Comparison of ENCODE assay signal across 10 cellular contexts in genomic region chr16:66476328-66477027, GRCh38. TPM values are rescaled to one million over a fixed set of nuclear protein-coding genes. Genes with fewer than 3 reads are reported as not detected.
DNase-seq lines count a peak whose midpoint lies in the region; ATAC-seq and TF ChIP-seq lines count a peak whose summit lies in the region.
"Had no signal": no experiment of that assay in that cellular context is flagged by ENCODE, and none has a peak within 500 bp of the region (broad histone marks: within the 10 kb centered on the region; RNA-seq: fewer than 3 reads in every experiment).

No MANE protein-coding gene starts in this region.

- no peak overlapping the region for H2BK12ac ChIP-seq in H9 (ENCODE audit: insufficient read length, low read depth, low read length)

- no peaks in the 10 kb centered on the region for H4K20me1 ChIP-seq in H9 (ENCODE audit: control insufficient read depth, insufficient read depth, insufficient read length)

- no CpG with 5 or more reads among the region's 8 CpGs for WGBS in H9 (ENCODE audit: extremely low coverage, insufficient read length, low lambda C conversion rate)

- H3K56ac ChIP-seq in H9 (ENCODE audit: insufficient read length, low read depth, low read length), result no peak overlapping the region

- no peak overlapping the region; a peak in 1 of 7 replicates for H3K27ac Mint-ChIP-seq in H9

- H3K23me2 ChIP-seq in H9 (ENCODE audit: insufficient read length, low read depth, low read length, poor library complexity, severe bottlenecking), result no peaks in the 10 kb centered on the region

- H3K18ac ChIP-seq in H9 (ENCODE audit: insufficient read length, low read depth, low read length), result no peak overlapping the region

- H3K4ac ChIP-seq in H9 (ENCODE audit: low read depth, low read length), result no peak overlapping the region

- no peak for TF ChIP-seq CTCF in H9 (conservative IDR thresholded peaks at IDR 0.05)

- H3T11ph ChIP-seq in H9 (ENCODE audit: low read length), result no peak overlapping the region

- H2BK15ac ChIP-seq in H9 (ENCODE audit: low read depth, low read length), result no peak overlapping the region

- H4K91ac ChIP-seq in H9 (ENCODE audit: insufficient read length, low read depth, low read length), result no peak overlapping the region

- no peak overlapping the region for H3K4me3 Mint-ChIP-seq in H9
- H3K4me3 Mint-ChIP-seq: stimulated activated effector memory CD8-positive, alpha-beta T cell treated with anti-CD3 and anti-CD28 coated beads, Interleukin-12 subunit alpha, Interleukin-12 subunit beta, amount 100 ng/mL, for 72 hours had no signal

- no peaks in the 10 kb centered on the region for H3K27me3 ChIP-seq in H9 (ENCODE audit: insufficient read depth, low read length)

- H2BK20ac ChIP-seq in H9 (ENCODE audit: low read depth, low read length, poor library complexity, severe bottlenecking), result no peak overlapping the region

- no peaks in the 10 kb centered on the region for H3K9me3 ChIP-seq in H9 (ENCODE audit: control insufficient read depth, low read depth, low read length)

- no peaks in the 10 kb centered on the region for H3K36me3 Mint-ChIP-seq in H9 (ENCODE audit: insufficient read depth in 1 of 3, low read depth in 3 of 3)
- H3K36me3 Mint-ChIP-seq: stimulated activated effector memory CD8-positive, alpha-beta T cell treated with anti-CD3 and anti-CD28 coated beads, Interleukin-12 subunit alpha, Interleukin-12 subunit beta, amount 100 ng/mL, for 72 hours had no signal

- H2BK120ac ChIP-seq in H9 (ENCODE audit: low read depth, low read length, poor library complexity, severe bottlenecking), result no peak overlapping the region

- H3K27ac ChIP-seq in H9 (ENCODE audit: insufficient read length, low read depth, low read length), result no peak overlapping the region
- H3K27ac ChIP-seq: epithelial cell of prostate had no signal

- no peaks in the 10 kb centered on the region for H3K9me3 Mint-ChIP-seq in H9
- H3K9me3 Mint-ChIP-seq: stimulated activated effector memory CD8-positive, alpha-beta T cell treated with anti-CD3 and anti-CD28 coated beads, Interleukin-12 subunit alpha, Interleukin-12 subunit beta, amount 100 ng/mL, for 72 hours had no signal

- ATAC-seq in SK-N-SH treated with all-trans-retinoic acid at 6 μM for 48 hours (peak; percentile 63), HG03521 (IDR thresholded peaks at IDR 0.05; ENCODE audit: unreplicated experiment) (no peak)
- ATAC-seq: stimulated activated effector memory CD8-positive, alpha-beta T cell treated with anti-CD3 and anti-CD28 coated beads, Interleukin-12 subunit alpha, Interleukin-12 subunit beta, amount 100 ng/mL, for 72 hours had no signal

- peaks cover 9% of the 10 kb centered on the region for H3K27me3 Mint-ChIP-seq in H9 (ENCODE audit: low read depth)

- no peak overlapping the region for H2AK5ac ChIP-seq in H9 (ENCODE audit: insufficient read length, low read length)

- H2AFZ ChIP-seq in H9 (ENCODE audit: low read length), result no peak overlapping the region

- no peak overlapping the region for H4K5ac ChIP-seq in H9 (ENCODE audit: insufficient read length, low read depth, low read length)

- no peak overlapping the region for H4K8ac ChIP-seq in H9 (replicated peaks; ENCODE audit: insufficient read length, low read depth, low read length)

- H2BK5ac ChIP-seq in H9 (ENCODE audit: insufficient read length, low read length), result no peak overlapping the region

- no peak overlapping the region for H3K14ac ChIP-seq in H9 (ENCODE audit: insufficient read depth, low read length)

- peaks cover 9 to 24% of the 10 kb centered on the region in 2 experiments for H3K4me1 Mint-ChIP-seq in H9

- no peak overlapping the region for H3K9ac ChIP-seq in H9 (ENCODE audit: extremely low read depth, insufficient read length, low read length)

- DNase-seq in H9, result peak; percentile 76
- DNase-seq in amniotic epithelial cell (ENCODE audit: low read depth), result peak; percentile 5
- peak; percentile 64 to 70 for DNase-seq in stimulated activated CD4-positive, alpha-beta T cell treated with anti-CD3 and anti-CD28 coated beads, Interleukin-2, amount 100 ng/mL, for 24 hours
- DNase-seq in HCEC 1CT, result no peak
- DNase-seq in H4 (ENCODE audit: low spot score), result no peak
- no peak for DNase-seq in D341Med (ENCODE audit: low spot score)

- no peak overlapping the region for H3K4me2 ChIP-seq in H9 (ENCODE audit: insufficient read depth, insufficient read length, low read length)

- no peaks in the 10 kb centered on the region for H3K79me1 ChIP-seq in H9 (ENCODE audit: insufficient read depth, low read depth, low read length, poor library complexity, severe bottlenecking)

- no peak overlapping the region for H3K23ac ChIP-seq in H9 (ENCODE audit: insufficient read length, low read depth, low read length)

- no peaks in the 10 kb centered on the region for H3K4me1 ChIP-seq in H9 (ENCODE audit: insufficient read depth, low read length)

- H3K79me2 ChIP-seq in H9 (ENCODE audit: insufficient read depth, low read length), result no peaks in the 10 kb centered on the region

TF ChIP-seq in SK-N-SH treated with all-trans-retinoic acid at 6 μM for 48 hours, 23 proteins besides CTCF, POLR2A, EP300 and RAD21 (continues in another document):
- no peak for TF ChIP-seq PATZ1 (CRISPR knock-in tag; IDR thresholded peaks at IDR 0.05; ENCODE audit: borderline replicate concordance)
- TF ChIP-seq TCF4 (CRISPR knock-in tag; IDR thresholded peaks at IDR 0.05; ENCODE audit: borderline replicate concordance), result no peak
- no peak for TF ChIP-seq ZC3H10 (CRISPR knock-in tag; IDR thresholded peaks at IDR 0.05)
- TF ChIP-seq OSR1 (CRISPR knock-in tag; IDR thresholded peaks at IDR 0.05), result no peak
- no peak for TF ChIP-seq CREB5 (CRISPR knock-in tag; IDR thresholded peaks at IDR 0.05; ENCODE audit: low read depth)
- no peak for TF ChIP-seq SNAI2 (CRISPR knock-in tag; IDR thresholded peaks at IDR 0.05)
- TF ChIP-seq ZFP30 (CRISPR knock-in tag; IDR thresholded peaks at IDR 0.05), result no peak
- no peak for TF ChIP-seq BACH2 (CRISPR knock-in tag; IDR thresholded peaks at IDR 0.05; ENCODE audit: borderline replicate concordance)
- TF ChIP-seq POU6F1 (CRISPR knock-in tag; IDR thresholded peaks at IDR 0.05; ENCODE audit: borderline replicate concordance, low read depth), result no peak
- no peak for TF ChIP-seq ZNF565 (CRISPR knock-in tag; conservative IDR thresholded peaks at IDR 0.05; ENCODE audit: low read depth)
- no peak for TF ChIP-seq TOX (CRISPR knock-in tag; IDR thresholded peaks at IDR 0.05; ENCODE audit: borderline replicate concordance)
- no peak for TF ChIP-seq ZNF8 (CRISPR knock-in tag; IDR thresholded peaks at IDR 0.05)
- no peak for TF ChIP-seq ZFP3 (CRISPR knock-in tag; IDR thresholded peaks at IDR 0.05)
- no peak for TF ChIP-seq PPARA (CRISPR knock-in tag; IDR thresholded peaks at IDR 0.05; ENCODE audit: borderline replicate concordance)
- no peak for TF ChIP-seq GLIS3 (CRISPR knock-in tag; IDR thresholded peaks at IDR 0.05)

RNA-seq across cellular contexts. Expression of gene BEAN1, which starts 49.4 kb away (rescaled TPM):
- 0.24 TPM in 1 of 2 replicates, not detected in the other for total RNA-seq in H9 (2021)
- total RNA-seq in H4 (2014; rRNA removed; shearing (Covaris generic)), result 0.29 and 0.89 TPM in 2 replicates

Comparison
In these comparisons a context has a peak if more than half of its experiments do, and no peak if none do; other contexts are left out.
1. DNase-seq: peak in H9 (single experiment), amniotic epithelial cell (single experiment) and stimulated activated CD4-positive, alpha-beta T cell treated with anti-CD3 and anti-CD28 coated beads, Interleukin-2, amount 100 ng/mL, for 24 hours (2 of 2); none in HCEC 1CT (single experiment), H4 (single experiment) and D341Med (single experiment).